Comparison of ENCODE assay signal across 18 cellular contexts in genomic region chr5:64518784-64519183, GRCh38. TPM values are rescaled to one million over a fixed set of nuclear protein-coding genes. Genes with fewer than 3 reads are reported as not detected.
A peak's percentile ranks its signal among the peaks of the same experiment; 100 is the strongest.
DNase-seq lines count a peak whose midpoint lies in the region; ATAC-seq, FAIRE-seq and TF ChIP-seq lines count a peak whose summit lies in the region.
"Had no signal": no experiment of that assay in that cellular context is flagged by ENCODE, and none has a peak within 500 bp of the region (broad histone marks: within the 10 kb centered on the region; RNA-seq: fewer than 3 reads in every experiment).

No MANE protein-coding gene starts in this region.

- H3K9me3 Mint-ChIP-seq in Calu3 (ENCODE audit: low read depth, unreplicated experiment): no peaks in the 10 kb centered on the region
- H3K9me3 Mint-ChIP-seq: effector memory CD8-positive, alpha-beta T cell; type B pancreatic cell had no signal

- DNase-seq in GM12891 (ENCODE audit: insufficient read length, low spot score) (no peak), Calu3 (no peak), A673 (ENCODE audit: low spot score) (no peak)
- DNase-seq in activated T-cell treated with anti-CD3 and anti-CD28 coated beads, Interleukin-2, amount 50 U/mL, for 1 hour: no peak
- DNase-seq in stimulated activated CD4-positive, alpha-beta T cell treated with anti-CD3 and anti-CD28 coated beads, Interleukin-2, amount 100 ng/mL, for 48 hours: no peak
- DNase-seq: CD8-positive, alpha-beta memory T cell; effector memory CD8-positive, alpha-beta T cell; gastrocnemius medialis; NCI-H2107 had no signal

- H3K36me3 Mint-ChIP-seq in Calu3 (ENCODE audit: insufficient read depth, unreplicated experiment): no peaks in the 10 kb centered on the region
- H3K36me3 Mint-ChIP-seq: CD8-positive, alpha-beta memory T cell; type B pancreatic cell had no signal

- no peaks in the 10 kb centered on the region for H3K4me1 ChIP-seq in A673 (ENCODE audit: insufficient read depth, low read length, poor library complexity, severe bottlenecking)

- TF ChIP-seq CTCF in Calu3 (IDR thresholded peaks at IDR 0.05; ENCODE audit: unreplicated experiment) (no peak), A673 (conservative IDR thresholded peaks at IDR 0.05; ENCODE audit: low read depth, low read length) (no peak)

- H3K27ac Mint-ChIP-seq in Calu3 (ENCODE audit: unreplicated experiment): no peak overlapping the region
- H3K27ac Mint-ChIP-seq: effector memory CD8-positive, alpha-beta T cell; progenitor cell of endocrine pancreas; type B pancreatic cell had no signal

- H3K4me3 ChIP-seq in A673 (ENCODE audit: low read depth, low read length, poor library complexity, severe bottlenecking): no peak overlapping the region
- H3K4me3 ChIP-seq: gastrocnemius medialis had no signal

- H3K36me3 ChIP-seq in A673 (ENCODE audit: insufficient read depth, low read length, poor library complexity, severe bottlenecking): no peaks in the 10 kb centered on the region
- H3K36me3 ChIP-seq: gastrocnemius medialis had no signal

- peak; percentile 38 for FAIRE-seq in GM12891 (lab: Jason Lieb, UNC)
- FAIRE-seq: islet of Langerhans had no signal

- no TSS peak for BruUV-seq in Calu3 (replicated peaks; lab: Mats Ljungman, UMichigan)
- no TSS peak for BruUV-seq in A673 (replicated peaks; lab: Mats Ljungman, UMichigan)

- ATAC-seq in GM19351 (IDR thresholded peaks at IDR 0.05; ENCODE audit: unreplicated experiment) (peak; percentile 88), HG02610 (IDR thresholded peaks at IDR 0.05; ENCODE audit: unreplicated experiment) (peak; percentile 90), HG03432 (IDR thresholded peaks at IDR 0.05; ENCODE audit: unreplicated experiment) (peak; percentile 96)
- ATAC-seq: activated CD4-positive, CD25-positive, alpha-beta regulatory T cell treated with anti-CD3 and anti-CD28 coated beads, Interleukin-2, amount 50 U/mL, for 24 hours; effector memory CD8-positive, alpha-beta T cell; gastrocnemius medialis had no signal

- H3K4me1 Mint-ChIP-seq in Calu3 (ENCODE audit: low read depth, unreplicated experiment): no peaks in the 10 kb centered on the region
- H3K4me1 Mint-ChIP-seq: CD8-positive, alpha-beta memory T cell had no signal

- CTCF ChIA-PET in Calu3 (lab: Charles Lee): no interaction called here
- CTCF ChIA-PET in A673 (lab: Charles Lee): no interaction called here

- TF ChIP-seq POLR2A in GM12891 (IDR thresholded peaks at IDR 0.05; ENCODE audit: low read depth, low read length): no peak

- intact Hi-C loops in Calu3 (cut with micrococcal nuclease; ENCODE audit: unreplicated experiment): no loop called here
- intact Hi-C loops in A673 (cut with micrococcal nuclease; ENCODE audit: unreplicated experiment): no loop called here

- H3K27ac ChIP-seq in A673 (ENCODE audit: low read depth, low read length, poor library complexity, severe bottlenecking): no peak overlapping the region
- H3K27ac ChIP-seq: gastrocnemius medialis had no signal

- H3K9me3 ChIP-seq in A673 (ENCODE audit: low read depth, low read length, poor library complexity, severe bottlenecking): no peaks in the 10 kb centered on the region
- H3K9me3 ChIP-seq: gastrocnemius medialis had no signal

- H3K27me3 ChIP-seq in A673 (replicated peaks; ENCODE audit: insufficient read depth, low read depth, low read length, poor library complexity): peaks cover 53% of the 10 kb centered on the region
- H3K27me3 ChIP-seq: gastrocnemius medialis had no signal

- H3K27me3 Mint-ChIP-seq in Calu3 (ENCODE audit: unreplicated experiment): no peaks in the 10 kb centered on the region
- H3K27me3 Mint-ChIP-seq: effector memory CD8-positive, alpha-beta T cell; progenitor cell of endocrine pancreas; type B pancreatic cell had no signal

- no peak overlapping the region for H3K4me3 Mint-ChIP-seq in Calu3 (ENCODE audit: low read depth, unreplicated experiment)
- H3K4me3 Mint-ChIP-seq: CD8-positive, alpha-beta memory T cell; effector memory CD8-positive, alpha-beta T cell; type B pancreatic cell had no signal

- POLR2A ChIA-PET in A673 (lab: Charles Lee; ENCODE audit: low non-redundant PET): no interaction called here

TF ChIP-seq in GM12891, 5 proteins besides CTCF, POLR2A, EP300 and RAD21:
- no peak for TF ChIP-seq PAX5 (IDR thresholded peaks at IDR 0.05; ENCODE audit: insufficient read depth, low read length, severe bottlenecking)
- TF ChIP-seq TAF1 (IDR thresholded peaks at IDR 0.05; ENCODE audit: low read depth, low read length): no peak
- no peak for TF ChIP-seq POLR2AphosphoS5 (IDR thresholded peaks at IDR 0.05; ENCODE audit: low read depth, low read length)
- TF ChIP-seq SPI1 (IDR thresholded peaks at IDR 0.05; ENCODE audit: low read depth, low read length): no peak
- no peak for TF ChIP-seq POU2F2 (IDR thresholded peaks at IDR 0.05; ENCODE audit: low read depth, low read length)

RNA-seq across cellular contexts. Expression of gene RGS7BP, which starts 13.0 kb away (rescaled TPM):
- not detected for polyA plus RNA-seq in GM12891 (2012; ENCODE audit: low read depth, missing spikeins)
- total RNA-seq in Calu3 (2022) (not detected in 2 replicates), A673 (2021) (3.1 TPM in 2 replicates)
- total RNA-seq: A172; CD8-positive, alpha-beta memory T cell; G401 had no signal
